Comparison of ENCODE assay signal across 8 cellular contexts in the genomic region with DNA sequence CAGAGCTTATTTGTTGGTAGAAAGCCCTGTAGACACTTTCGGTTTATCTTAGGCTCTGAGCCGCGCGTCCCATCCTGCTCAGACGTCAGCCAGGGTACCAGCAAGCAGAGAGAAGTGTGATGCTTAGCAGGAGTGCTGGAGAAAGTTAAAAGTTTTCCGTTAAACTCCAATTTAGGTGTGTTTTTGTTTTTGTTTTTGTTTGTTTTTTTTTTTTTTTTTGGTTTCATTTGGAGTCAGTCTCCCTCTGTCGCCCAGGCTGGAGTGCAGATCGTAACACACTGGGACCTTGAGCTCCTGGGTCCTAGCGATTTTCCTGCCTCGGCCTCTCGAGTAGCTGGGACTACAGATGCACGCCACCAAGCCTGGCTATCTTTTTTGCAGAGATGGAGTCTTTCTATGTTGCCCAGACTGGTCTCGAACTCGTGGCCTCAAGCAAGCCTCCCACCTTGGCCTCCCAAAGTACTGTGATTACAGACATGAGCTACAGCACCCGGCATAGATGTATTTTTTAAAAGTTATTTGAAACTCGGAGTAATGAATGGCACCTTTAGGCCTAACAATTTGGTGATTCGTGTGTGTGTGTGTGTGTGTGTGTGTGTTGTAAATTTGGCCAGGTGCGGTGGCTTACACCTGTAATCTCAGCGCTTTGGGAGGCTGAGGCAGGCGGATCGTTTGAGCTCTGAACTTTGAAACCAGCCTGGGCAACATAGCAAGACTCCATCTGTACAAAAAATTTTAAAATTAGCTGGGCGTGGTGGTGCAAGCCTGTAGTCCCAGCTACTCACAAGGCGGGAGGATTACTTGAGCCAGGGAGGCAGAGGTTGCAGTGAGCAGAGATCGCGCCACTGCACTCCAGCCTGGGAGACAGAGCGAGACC.
DNase-seq lines count a peak whose midpoint lies in the region; ATAC-seq lines count a peak whose summit lies in the region.

No MANE protein-coding gene starts in this region.

- peak overlapping the region; percentile 93 for H3K27ac Mint-ChIP-seq in activated T-cell treated with anti-CD3 and anti-CD28 coated beads, Interleukin-2, amount 50 U/mL, for 24 hours
- peak overlapping the region; percentile 97 for H3K27ac Mint-ChIP-seq in stimulated activated naive B cell treated with anti-CD40 and anti-IgM and Interleukin-4, amounts not matched to agents 10 μg/mL and 1 μg/mL and 100 μg/mL, for 72 hours

- peaks cover 7% of the 10 kb centered on the region for H3K27me3 ChIP-seq in iPS-15b (ENCODE audit: control insufficient read depth, insufficient read depth, low read length)

- DNase-seq in activated T-cell treated with anti-CD3 and anti-CD28 coated beads, Interleukin-2, amount 50 U/mL, for 24 hours, result no peak
- peak; percentile 3 for DNase-seq in stimulated activated naive B cell treated with anti-CD40 and anti-IgM and Interleukin-4, amounts not matched to agents 10 μg/mL and 1 μg/mL and 100 μg/mL, for 72 hours
- DNase-seq in NCI-H1694 (lab: John Stamatoyannopoulos, UW), result no peak
- no peak for DNase-seq in NOMO-1 treated with DMSO at 0.1 percent for 48 hours (lab: John Stamatoyannopoulos, UW; ENCODE audit: unreplicated experiment)
- no peak for DNase-seq in SKM-1 treated with dmso at 0.1 percent for 144 hours (lab: John Stamatoyannopoulos, UW; ENCODE audit: unreplicated experiment)

- H3K9ac ChIP-seq in ES-I3 (ENCODE audit: low read depth, low read length), result peak overlapping the region; percentile 78
- no peak overlapping the region for H3K9ac ChIP-seq in iPS-15b (ENCODE audit: low read depth, low read length)

- no peaks in the 10 kb centered on the region for H3K36me3 ChIP-seq in ES-I3 (ENCODE audit: insufficient read depth, low read length)
- no peaks in the 10 kb centered on the region for H3K36me3 ChIP-seq in iPS-15b (ENCODE audit: control insufficient read depth, insufficient read depth, low read length)

- H3K4me3 Mint-ChIP-seq in activated T-cell treated with anti-CD3 and anti-CD28 coated beads, Interleukin-2, amount 50 U/mL, for 24 hours, result peak overlapping the region; percentile 88
- peak overlapping the region; percentile 85 to 94 for H3K4me3 Mint-ChIP-seq in stimulated activated naive B cell treated with anti-CD40 and anti-IgM and Interleukin-4, amounts not matched to agents 10 μg/mL and 1 μg/mL and 100 μg/mL, for 72 hours

- peak overlapping the region; percentile 76 for H3K4me3 ChIP-seq in iPS-15b (ENCODE audit: low read depth, low read length)

- H3K27me3 Mint-ChIP-seq in activated T-cell treated with anti-CD3 and anti-CD28 coated beads, Interleukin-2, amount 50 U/mL, for 24 hours, result peaks cover 4% of the 10 kb centered on the region
- no peaks in the 10 kb centered on the region for H3K27me3 Mint-ChIP-seq in stimulated activated naive B cell treated with anti-CD40 and anti-IgM and Interleukin-4, amounts not matched to agents 10 μg/mL and 1 μg/mL and 100 μg/mL, for 72 hours

- peaks cover 2% of the 10 kb centered on the region for H3K36me3 Mint-ChIP-seq in activated T-cell treated with anti-CD3 and anti-CD28 coated beads, Interleukin-2, amount 50 U/mL, for 24 hours (ENCODE audit: low read depth)
- no peaks in the 10 kb centered on the region for H3K36me3 Mint-ChIP-seq in stimulated activated naive B cell treated with anti-CD40 and anti-IgM and Interleukin-4, amounts not matched to agents 10 μg/mL and 1 μg/mL and 100 μg/mL, for 72 hours

- H3K9me3 Mint-ChIP-seq in activated T-cell treated with anti-CD3 and anti-CD28 coated beads, Interleukin-2, amount 50 U/mL, for 24 hours, result no peaks in the 10 kb centered on the region
- H3K9me3 Mint-ChIP-seq in stimulated activated naive B cell treated with anti-CD40 and anti-IgM and Interleukin-4, amounts not matched to agents 10 μg/mL and 1 μg/mL and 100 μg/mL, for 72 hours, result peaks cover 0 to 5% of the 10 kb centered on the region in 2 donors

- H3K4me1 ChIP-seq in ES-I3 (ENCODE audit: insufficient read depth, low read length) (peaks cover 1% of the 10 kb centered on the region), iPS-15b (ENCODE audit: control insufficient read depth, insufficient read depth, low read length) (peaks cover 4% of the 10 kb centered on the region)

- peak; percentile 24 for ATAC-seq in HG02571 (IDR thresholded peaks at IDR 0.05; ENCODE audit: unreplicated experiment)
- ATAC-seq in stimulated activated naive B cell treated with anti-CD40 and anti-IgM and Interleukin-4, amounts not matched to agents 10 μg/mL and 1 μg/mL and 100 μg/mL, for 72 hours (replicated peaks), result no peak

- peaks cover 22% of the 10 kb centered on the region for H3K4me1 Mint-ChIP-seq in activated T-cell treated with anti-CD3 and anti-CD28 coated beads, Interleukin-2, amount 50 U/mL, for 24 hours (ENCODE audit: low read depth)
- peaks cover 24 to 40% of the 10 kb centered on the region in 2 donors for H3K4me1 Mint-ChIP-seq in stimulated activated naive B cell treated with anti-CD40 and anti-IgM and Interleukin-4, amounts not matched to agents 10 μg/mL and 1 μg/mL and 100 μg/mL, for 72 hours

- H3K9me3 ChIP-seq in ES-I3 (ENCODE audit: control insufficient read depth, insufficient read depth, low read length) (no peaks in the 10 kb centered on the region), iPS-15b (ENCODE audit: control insufficient read depth, insufficient read depth, low read length) (no peaks in the 10 kb centered on the region)
